1 cellular context compared by ENCODE assay signal in the genomic region with DNA sequence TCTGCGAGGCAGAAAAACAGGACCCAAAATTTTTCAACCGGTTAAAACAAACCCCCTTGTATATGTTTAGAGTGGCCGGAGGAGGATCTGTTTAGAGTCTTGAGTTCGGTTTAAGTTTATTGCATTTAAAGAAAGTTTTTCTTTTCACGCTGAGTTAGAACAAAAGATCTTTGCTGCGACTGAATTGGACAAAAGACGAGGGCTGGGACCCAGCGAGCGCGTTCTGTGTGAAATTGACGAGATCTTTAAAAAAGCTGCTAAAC.
A peak's percentile ranks its signal among the peaks of the same experiment; 100 is the strongest.
TF ChIP-seq lines count a peak whose summit lies in the region.

No MANE protein-coding gene starts in this region.

TF ChIP-seq in GM12878, 131 proteins besides CTCF, POLR2A, EP300 and RAD21 (continued from another document):
- TF ChIP-seq, protein P1, sequence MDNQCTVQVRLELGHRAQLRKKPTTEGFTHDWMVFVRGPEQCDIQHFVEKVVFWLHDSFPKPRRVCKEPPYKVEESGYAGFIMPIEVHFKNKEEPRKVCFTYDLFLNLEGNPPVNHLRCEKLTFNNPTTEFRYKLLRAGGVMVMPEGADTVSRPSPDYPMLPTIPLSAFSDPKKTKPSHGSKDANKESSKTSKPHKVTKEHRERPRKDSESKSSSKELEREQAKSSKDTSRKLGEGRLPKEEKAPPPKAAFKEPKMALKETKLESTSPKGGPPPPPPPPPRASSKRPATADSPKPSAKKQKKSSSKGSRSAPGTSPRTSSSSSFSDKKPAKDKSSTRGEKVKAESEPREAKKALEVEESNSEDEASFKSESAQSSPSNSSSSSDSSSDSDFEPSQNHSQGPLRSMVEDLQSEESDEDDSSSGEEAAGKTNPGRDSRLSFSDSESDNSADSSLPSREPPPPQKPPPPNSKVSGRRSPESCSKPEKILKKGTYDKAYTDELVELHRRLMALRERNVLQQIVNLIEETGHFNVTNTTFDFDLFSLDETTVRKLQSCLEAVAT (IDR thresholded peaks at IDR 0.05) = 0 out of 2 replicates have a peak, but pooled peaks have one; percentile 51
- TF ChIP-seq, protein P2, sequence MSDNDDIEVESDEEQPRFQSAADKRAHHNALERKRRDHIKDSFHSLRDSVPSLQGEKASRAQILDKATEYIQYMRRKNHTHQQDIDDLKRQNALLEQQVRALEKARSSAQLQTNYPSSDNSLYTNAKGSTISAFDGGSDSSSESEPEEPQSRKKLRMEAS (IDR thresholded peaks at IDR 0.05; ENCODE audit: low read depth, low read length) = no peak
